8 cellular contexts compared by ENCODE assay signal in the genomic region with DNA sequence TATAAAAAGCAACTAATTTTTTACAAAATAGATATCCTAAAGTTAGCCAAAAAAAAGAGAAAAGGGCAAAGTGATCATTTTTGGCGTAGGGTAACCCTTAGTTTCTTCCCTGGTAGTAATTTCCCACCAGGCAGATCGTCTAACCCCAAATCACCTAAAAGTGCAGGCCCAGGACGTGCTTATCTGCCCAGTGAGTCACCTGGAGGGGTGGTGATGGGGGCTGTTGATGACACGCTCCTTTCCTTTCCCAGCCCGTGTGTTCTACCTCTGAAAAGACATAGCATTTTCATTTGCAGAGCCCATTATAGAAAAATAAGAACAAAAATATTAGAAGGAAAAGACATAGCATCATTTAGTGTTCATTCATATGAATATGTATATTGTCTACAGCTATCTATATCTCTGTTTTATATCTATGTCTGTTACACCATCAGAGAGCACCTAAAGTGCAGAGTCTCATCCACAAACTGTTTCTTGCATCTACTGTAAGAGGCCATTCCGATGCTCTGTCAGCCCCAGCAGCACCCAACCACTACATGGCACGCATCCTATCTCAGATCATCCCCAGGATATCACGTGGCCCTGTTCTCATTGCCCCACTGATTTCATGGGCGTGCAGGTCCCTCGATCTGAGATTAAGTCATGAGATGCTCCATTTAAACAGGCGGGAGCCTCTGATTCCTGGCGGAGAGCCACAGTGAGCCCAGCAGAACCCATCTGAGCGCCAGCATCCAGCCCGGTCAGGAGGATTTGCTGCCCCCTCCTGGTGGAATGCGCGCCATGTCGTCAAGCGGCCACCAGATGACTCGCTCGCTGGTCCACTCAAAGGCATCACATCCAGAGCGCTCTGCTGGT. TPM values are rescaled to one million over a fixed set of nuclear protein-coding genes. Genes with fewer than 3 reads are reported as not detected.
A peak's percentile ranks its signal among the peaks of the same experiment; 100 is the strongest.
DNase-seq lines count a peak whose midpoint lies in the region; ATAC-seq and TF ChIP-seq lines count a peak whose summit lies in the region.

No MANE protein-coding gene starts in this region.

- peak; percentile 99 for TF ChIP-seq CTCF in A673 (conservative IDR thresholded peaks at IDR 0.05; ENCODE audit: low read depth, low read length)
- TF ChIP-seq CTCF in heart right ventricle (IDR thresholded peaks at IDR 0.05), result peak; percentile 83 to 99 (median 92)
- peak; percentile 84 for TF ChIP-seq CTCF in psoas muscle (IDR thresholded peaks at IDR 0.05)

- POLR2A ChIA-PET in A673 (lab: Charles Lee; ENCODE audit: low non-redundant PET), result no interaction called here
- POLR2A ChIA-PET in activated naive CD8-positive, alpha-beta T cell treated with anti-CD3 and anti-CD28 coated beads, Interleukin-2, amount 10 ng/mL, durations not matched to agents 7 days and 5 days (lab: Charles Lee), result no interaction called here

- peaks cover 2% of the 10 kb centered on the region for H3K9me3 Mint-ChIP-seq in activated naive CD8-positive, alpha-beta T cell treated with anti-CD3 and anti-CD28 coated beads, Interleukin-2, amount 10 ng/mL, durations not matched to agents 7 days and 5 days

- H3K4me3 Mint-ChIP-seq in activated naive CD8-positive, alpha-beta T cell treated with anti-CD3 and anti-CD28 coated beads, Interleukin-2, amount 10 ng/mL, durations not matched to agents 7 days and 5 days, result no peak overlapping the region

- whole genome bisulfite sequencing in heart right ventricle, 2 donors, result 17 to 20% methylated on average over 21 of the region's 21 CpGs
- 19 to 23% (median 22%) methylated on average over 21 of the region's 21 CpGs for whole genome bisulfite sequencing in psoas muscle, 3 donors
- 18 to 19% methylated on average over 21 of the region's 21 CpGs for WGBS in aorta, 2 donors

- intact Hi-C loops in A673 (cut with micrococcal nuclease; ENCODE audit: unreplicated experiment) (loop anchor here (2.0 kb wide), 1 partner anchor 63 kb away; no protein-coding TSS in a partner anchor), heart right ventricle (cut with DNase I) (loop anchor here (1.0 to 5.0 kb wide), 5 partner anchors 59 to 64 kb away; a partner anchor contains a TSS), psoas muscle (cut with DNase I) (loop anchor here (2.0 kb wide), 1 partner anchor 63 kb away; no protein-coding TSS in a partner anchor), aorta (cut with DNase I) (loop anchor here (1.0 to 2.0 kb wide), 2 partner anchors 62 to 63 kb away; no protein-coding TSS in a partner anchor)

- H3K27me3 Mint-ChIP-seq in activated naive CD8-positive, alpha-beta T cell treated with anti-CD3 and anti-CD28 coated beads, Interleukin-2, amount 10 ng/mL, durations not matched to agents 7 days and 5 days, result peaks cover 36% of the 10 kb centered on the region

- peak; percentile 89 for DNase-seq in A673 (ENCODE audit: low spot score)
- peak; percentile 61 for DNase-seq in NCI-H1092 treated with DMSO at 0.1 percent for 48 hours (lab: John Stamatoyannopoulos, UW)
- peak; percentile 76 for DNase-seq in T follicular helper cell (ENCODE audit: low read depth)
- peak; percentile 87 for DNase-seq in activated naive CD8-positive, alpha-beta T cell treated with anti-CD3 and anti-CD28 coated beads, Interleukin-2, amount 10 ng/mL, durations not matched to agents 7 days and 5 days
- peak; percentile 87 for DNase-seq in heart right ventricle
- peak; percentile 87 to 89 for DNase-seq in psoas muscle
- DNase-seq in aorta, result peak; percentile 90 to 98

- peaks cover 3% of the 10 kb centered on the region for H3K4me1 Mint-ChIP-seq in activated naive CD8-positive, alpha-beta T cell treated with anti-CD3 and anti-CD28 coated beads, Interleukin-2, amount 10 ng/mL, durations not matched to agents 7 days and 5 days

- BruUV-seq in A673 (replicated peaks; lab: Mats Ljungman, UMichigan), result no TSS peak

- H3K9me3 ChIP-seq in A673 (ENCODE audit: low read depth, low read length, poor library complexity, severe bottlenecking) (no peaks in the 10 kb centered on the region), heart right ventricle (peaks cover 0 to 14% (median 0%) of the 10 kb centered on the region in 11 donors), psoas muscle (no peaks in the 10 kb centered on the region), aorta (ENCODE audit: control insufficient read depth, low read length) (no peaks in the 10 kb centered on the region)

- peak; percentile 71 for ATAC-seq in GM18867 (IDR thresholded peaks at IDR 0.05; ENCODE audit: unreplicated experiment)
- ATAC-seq in activated naive CD8-positive, alpha-beta T cell treated with anti-CD3 and anti-CD28 coated beads, Interleukin-2, amount 10 ng/mL, durations not matched to agents 7 days and 5 days (ENCODE audit: low read depth), result peak; percentile 95
- peak; percentile 87 to 98 (median 94) for ATAC-seq in heart right ventricle
- peak; percentile 75 to 90 (median 88) for ATAC-seq in psoas muscle
- ATAC-seq in aorta (ENCODE audit: low FRiP score), result peak; percentile 93

- no peaks in the 10 kb centered on the region for H3K36me3 ChIP-seq in A673 (ENCODE audit: insufficient read depth, low read length, poor library complexity, severe bottlenecking)
- no peaks in the 10 kb centered on the region for H3K36me3 ChIP-seq in heart right ventricle
- no peaks in the 10 kb centered on the region for H3K36me3 ChIP-seq in psoas muscle (ENCODE audit: insufficient read depth in 1 of 2, low read depth in 1 of 2)
- H3K36me3 ChIP-seq in aorta (ENCODE audit: control insufficient read depth in 1 of 2, insufficient read depth in 2 of 2, low read length in 1 of 2), result no peaks in the 10 kb centered on the region

- H3K36me3 Mint-ChIP-seq in activated naive CD8-positive, alpha-beta T cell treated with anti-CD3 and anti-CD28 coated beads, Interleukin-2, amount 10 ng/mL, durations not matched to agents 7 days and 5 days, result no peaks in the 10 kb centered on the region

- H3K27ac ChIP-seq in A673 (ENCODE audit: low read depth, low read length, poor library complexity, severe bottlenecking) (no peak overlapping the region), heart right ventricle (no peak overlapping the region), psoas muscle (no peak overlapping the region), aorta (ENCODE audit: low read depth in 1 of 2, low read length in 2 of 2) (no peak overlapping the region)

- H3K27me3 ChIP-seq in A673 (replicated peaks; ENCODE audit: insufficient read depth, low read depth, low read length, poor library complexity), result peaks cover 24% of the 10 kb centered on the region
- peaks cover 3 to 68% (median 27%) of the 10 kb centered on the region in 7 donors for H3K27me3 ChIP-seq in heart right ventricle
- peaks cover 0 to 9% (median 2%) of the 10 kb centered on the region in 3 donors for H3K27me3 ChIP-seq in psoas muscle (ENCODE audit: insufficient read depth in 3 of 3, low read length in 2 of 3)
- H3K27me3 ChIP-seq in aorta (ENCODE audit: control insufficient read depth in 1 of 2, insufficient read depth in 2 of 2, low read length in 1 of 2), result no peaks in the 10 kb centered on the region

- H3K27ac Mint-ChIP-seq in activated naive CD8-positive, alpha-beta T cell treated with anti-CD3 and anti-CD28 coated beads, Interleukin-2, amount 10 ng/mL, durations not matched to agents 7 days and 5 days, result no peak overlapping the region

- H3K4me1 ChIP-seq in A673 (ENCODE audit: insufficient read depth, low read length, poor library complexity, severe bottlenecking) (no peaks in the 10 kb centered on the region), heart right ventricle (peaks cover 0 to 5% (median 0%) of the 10 kb centered on the region in 9 donors), psoas muscle (no peaks in the 10 kb centered on the region), aorta (ENCODE audit: control insufficient read depth in 1 of 2, insufficient read depth in 2 of 2, low read length in 2 of 2) (no peaks in the 10 kb centered on the region)

- no peak overlapping the region for H3K4me3 ChIP-seq in A673 (ENCODE audit: low read depth, low read length, poor library complexity, severe bottlenecking)
- no peak overlapping the region for H3K4me3 ChIP-seq in heart right ventricle
- H3K4me3 ChIP-seq in psoas muscle, result no peak overlapping the region
- H3K4me3 ChIP-seq in aorta (ENCODE audit: low read length in 2 of 2), result no peak overlapping the region

- CTCF ChIA-PET in A673 (lab: Charles Lee), result no interaction called here

RNA-seq across cellular contexts. Expression of a gene that starts 8.5 kb away (rescaled TPM):
- total RNA-seq in A673 (2021) (not detected in 2 replicates), heart right ventricle (10 to 100 TPM in 1 of 10 donors, 1 to 10 TPM in 6, under 1 TPM in 3; 0.71 to 18.3 (median 2.0) TPM), psoas muscle (1 to 10 TPM; 1.9 to 3.8 (median 2.3) TPM), aorta (10 to 100 TPM; 18.8 to 26.7 TPM)
- total RNA-seq in activated naive CD8-positive, alpha-beta T cell treated with anti-CD3 and anti-CD28 coated beads, Interleukin-2, amount 10 ng/mL, durations not matched to agents 7 days and 5 days, result 1 to 10 TPM in 1 of 2 experiments, under 1 TPM in 1; 0.74 to 1.3 TPM
- polyA plus RNA-seq in heart right ventricle (1 to 10 TPM; 2.5 TPM), psoas muscle (1 to 10 TPM in 1 of 3 donors, under 1 TPM in 2; 0.32 to 1.2 (median 0.40) TPM), aorta (1 to 10 TPM in 1 of 2 donors, under 1 TPM in 1; 0.61 to 1.9 TPM)

RNA-seq across cellular contexts. Expression of a gene that starts 11.3 kb away (rescaled TPM):
- not detected in 2 replicates for total RNA-seq in A673 (2021)
- total RNA-seq in activated naive CD8-positive, alpha-beta T cell treated with anti-CD3 and anti-CD28 coated beads, Interleukin-2, amount 10 ng/mL, durations not matched to agents 7 days and 5 days, result under 1 TPM; 0.60 to 0.64 TPM
- total RNA-seq in heart right ventricle, result 1 to 10 TPM in 6 of 10 donors, under 1 TPM in 3, not detected in 1; 0.48 to 9.4 (median 1.3) TPM
- polyA plus RNA-seq in heart right ventricle, result 1 to 10 TPM; 1.1 to 1.5 TPM
- 1 to 10 TPM in 3 of 4 donors, under 1 TPM in 1; 0.54 to 1.6 (median 1.3) TPM for total RNA-seq in psoas muscle
- under 1 TPM; 0.22 to 0.48 (median 0.42) TPM for polyA plus RNA-seq in psoas muscle
- 10 to 100 TPM; 13.3 to 14.8 TPM for total RNA-seq in aorta
- 1 to 10 TPM in 1 of 2 donors, under 1 TPM in 1; 0.43 to 4.8 TPM for polyA plus RNA-seq in aorta

RNA-seq across cellular contexts. Expression of a gene that starts 25.8 kb away (rescaled TPM):
- total RNA-seq in A673 (2021) (not detected in 2 replicates), heart right ventricle (10 to 100 TPM in 2 of 10 donors, 1 to 10 TPM in 8; 1.6 to 10.6 (median 3.2) TPM), psoas muscle (1 to 10 TPM; 2.2 to 5.1 (median 4.4) TPM), aorta (10 to 100 TPM; 15.0 to 48.7 TPM)
- total RNA-seq in activated naive CD8-positive, alpha-beta T cell treated with anti-CD3 and anti-CD28 coated beads, Interleukin-2, amount 10 ng/mL, durations not matched to agents 7 days and 5 days, result under 1 TPM; 0.28 to 0.36 TPM
- polyA plus RNA-seq in heart right ventricle (1 to 10 TPM; 1.8 to 9.1 TPM), psoas muscle (1 to 10 TPM in 2 of 3 donors, under 1 TPM in 1; 0.95 to 1.3 (median 1.1) TPM), aorta (1 to 10 TPM; 2.7 to 8.4 TPM)

RNA-seq across cellular contexts. Expression of a gene that starts 30.6 kb away (rescaled TPM):
- total RNA-seq in A673 (2021) (944 and 951 TPM in 2 replicates), heart right ventricle (100 to 1,000 TPM; 550 to 734 (median 603) TPM), psoas muscle (100 to 1,000 TPM; 479 to 705 (median 663) TPM), aorta (1,000 to 10,000 TPM in 1 of 2 donors, 100 to 1,000 TPM in 1; 778 to 1,093 TPM)
- total RNA-seq in activated naive CD8-positive, alpha-beta T cell treated with anti-CD3 and anti-CD28 coated beads, Interleukin-2, amount 10 ng/mL, durations not matched to agents 7 days and 5 days, result 1,000 to 10,000 TPM; 1,098 to 1,155 TPM
- polyA plus RNA-seq in heart right ventricle (1,000 to 10,000 TPM; 1,335 to 2,571 TPM), psoas muscle (1,000 to 10,000 TPM; 1,294 to 2,049 (median 1,972) TPM), aorta (1,000 to 10,000 TPM; 3,636 to 4,281 TPM)

RNA-seq across cellular contexts. Expression of a gene that starts 40.2 kb away (rescaled TPM):
- total RNA-seq in A673 (2021) (56.9 and 64.7 TPM in 2 replicates), heart right ventricle (10 to 100 TPM; 12.1 to 24.0 (median 19.3) TPM), psoas muscle (10 to 100 TPM; 17.4 to 44.6 (median 19.2) TPM), aorta (10 to 100 TPM; 24.6 to 28.1 TPM)
- total RNA-seq in activated naive CD8-positive, alpha-beta T cell treated with anti-CD3 and anti-CD28 coated beads, Interleukin-2, amount 10 ng/mL, durations not matched to agents 7 days and 5 days, result 10 to 100 TPM; 16.3 to 17.4 TPM
- polyA plus RNA-seq in heart right ventricle (10 to 100 TPM in 1 of 2 donors, 1 to 10 TPM in 1; 5.6 to 38.0 TPM), psoas muscle (10 to 100 TPM; 15.5 to 42.6 (median 24.5) TPM), aorta (10 to 100 TPM; 21.5 to 46.3 TPM)
